ENCODE assay signal across 1 cellular context in genomic region chr11:62786318-62787004, GRCh38.
TF ChIP-seq lines count a peak whose summit lies in the region.

No MANE protein-coding gene starts in this region.

TF ChIP-seq in HepG2, 621 proteins besides CTCF, POLR2A, EP300 and RAD21 (continued from another document and continues in another):
- TF ChIP-seq, protein P1, sequence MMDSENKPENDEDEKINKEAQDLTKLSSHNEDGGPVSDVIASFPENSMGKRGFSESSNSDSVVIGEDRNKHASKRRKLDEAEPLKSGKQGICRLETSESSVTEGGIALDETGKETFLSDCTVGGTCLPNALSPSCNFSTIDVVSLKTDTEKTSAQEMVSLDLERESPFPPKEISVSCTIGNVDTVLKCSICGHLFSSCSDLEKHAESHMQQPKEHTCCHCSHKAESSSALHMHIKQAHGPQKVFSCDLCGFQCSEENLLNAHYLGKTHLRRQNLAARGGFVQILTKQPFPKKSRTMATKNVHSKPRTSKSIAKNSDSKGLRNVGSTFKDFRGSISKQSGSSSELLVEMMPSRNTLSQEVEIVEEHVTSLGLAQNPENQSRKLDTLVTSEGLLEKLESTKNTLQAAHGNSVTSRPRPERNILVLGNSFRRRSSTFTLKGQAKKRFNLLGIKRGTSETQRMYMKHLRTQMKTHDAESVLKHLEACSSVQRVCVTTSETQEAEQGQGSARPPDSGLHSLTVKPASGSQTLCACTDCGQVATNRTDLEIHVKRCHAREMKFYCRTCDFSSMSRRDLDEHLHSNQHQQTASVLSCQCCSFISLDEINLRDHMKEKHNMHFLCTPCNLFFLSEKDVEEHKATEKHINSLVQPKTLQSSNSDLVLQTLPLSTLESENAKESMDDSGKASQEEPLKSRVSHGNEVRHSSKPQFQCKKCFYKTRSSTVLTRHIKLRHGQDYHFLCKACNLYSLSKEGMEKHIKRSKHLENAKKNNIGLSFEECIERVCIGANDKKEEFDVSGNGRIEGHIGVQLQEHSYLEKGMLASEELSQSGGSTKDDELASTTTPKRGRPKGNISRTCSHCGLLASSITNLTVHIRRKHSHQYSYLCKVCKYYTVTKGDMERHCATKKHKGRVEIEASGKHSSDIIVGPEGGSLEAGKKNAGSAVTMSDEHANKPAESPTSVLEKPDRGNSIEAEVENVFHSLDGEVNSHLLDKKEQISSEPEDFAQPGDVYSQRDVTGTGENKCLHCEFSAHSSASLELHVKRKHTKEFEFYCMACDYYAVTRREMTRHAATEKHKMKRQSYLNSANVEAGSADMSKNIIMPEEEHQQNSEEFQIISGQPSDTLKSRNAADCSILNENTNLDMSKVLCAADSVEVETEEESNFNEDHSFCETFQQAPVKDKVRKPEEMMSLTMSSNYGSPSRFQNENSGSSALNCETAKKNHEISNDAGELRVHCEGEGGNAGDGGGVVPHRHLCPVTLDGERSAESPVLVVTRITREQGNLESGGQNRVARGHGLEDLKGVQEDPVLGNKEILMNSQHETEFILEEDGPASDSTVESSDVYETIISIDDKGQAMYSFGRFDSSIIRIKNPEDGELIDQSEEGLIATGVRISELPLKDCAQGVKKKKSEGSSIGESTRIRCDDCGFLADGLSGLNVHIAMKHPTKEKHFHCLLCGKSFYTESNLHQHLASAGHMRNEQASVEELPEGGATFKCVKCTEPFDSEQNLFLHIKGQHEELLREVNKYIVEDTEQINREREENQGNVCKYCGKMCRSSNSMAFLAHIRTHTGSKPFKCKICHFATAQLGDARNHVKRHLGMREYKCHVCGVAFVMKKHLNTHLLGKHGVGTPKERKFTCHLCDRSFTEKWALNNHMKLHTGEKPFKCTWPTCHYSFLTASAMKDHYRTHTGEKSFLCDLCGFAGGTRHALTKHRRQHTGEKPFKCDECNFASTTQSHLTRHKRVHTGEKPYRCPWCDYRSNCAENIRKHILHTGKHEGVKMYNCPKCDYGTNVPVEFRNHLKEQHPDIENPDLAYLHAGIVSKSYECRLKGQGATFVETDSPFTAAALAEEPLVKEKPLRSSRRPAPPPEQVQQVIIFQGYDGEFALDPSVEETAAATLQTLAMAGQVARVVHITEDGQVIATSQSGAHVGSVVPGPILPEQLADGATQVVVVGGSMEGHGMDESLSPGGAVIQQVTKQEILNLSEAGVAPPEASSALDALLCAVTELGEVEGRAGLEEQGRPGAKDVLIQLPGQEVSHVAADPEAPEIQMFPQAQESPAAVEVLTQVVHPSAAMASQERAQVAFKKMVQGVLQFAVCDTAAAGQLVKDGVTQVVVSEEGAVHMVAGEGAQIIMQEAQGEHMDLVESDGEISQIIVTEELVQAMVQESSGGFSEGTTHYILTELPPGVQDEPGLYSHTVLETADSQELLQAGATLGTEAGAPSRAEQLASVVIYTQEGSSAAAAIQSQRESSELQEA (CRISPR knock-in tag; IDR thresholded peaks at IDR 0.05; ENCODE audit: not compliant biosample characterization), result no peak
- no peak for TF ChIP-seq NR1H2 (CRISPR knock-in tag; IDR thresholded peaks at IDR 0.05; ENCODE audit: borderline replicate concordance, low read depth)
- TF ChIP-seq ZNF335 (CRISPR knock-in tag; IDR thresholded peaks at IDR 0.05), result no peak
- TF ChIP-seq NR2F2 (IDR thresholded peaks at IDR 0.05; ENCODE audit: borderline replicate concordance, low read depth), result no peak
- TF ChIP-seq ZBTB42 (CRISPR knock-in tag; IDR thresholded peaks at IDR 0.05), result no peak
- peak; percentile 78; the same call in 1 of the 2 replicates for TF ChIP-seq ZBED4 (CRISPR knock-in tag; IDR thresholded peaks at IDR 0.05; ENCODE audit: borderline replicate concordance)
- peak; percentile 52 for TF ChIP-seq PTBP1 (IDR thresholded peaks at IDR 0.05; ENCODE audit: low read depth, low read length, poor library complexity, severe bottlenecking)
- peak; percentile 19; the same call in 1 of the 2 replicates for TF ChIP-seq NAIF1 (CRISPR knock-in tag; IDR thresholded peaks at IDR 0.05; ENCODE audit: borderline replicate concordance)
- peak; percentile 69; the same call in 1 of the 2 replicates for TF ChIP-seq SMAD3 (CRISPR knock-in tag; IDR thresholded peaks at IDR 0.05)
- peak; percentile 69 for TF ChIP-seq RXRB (CRISPR knock-in tag; IDR thresholded peaks at IDR 0.05; ENCODE audit: borderline replicate concordance)
- TF ChIP-seq, protein P2, sequence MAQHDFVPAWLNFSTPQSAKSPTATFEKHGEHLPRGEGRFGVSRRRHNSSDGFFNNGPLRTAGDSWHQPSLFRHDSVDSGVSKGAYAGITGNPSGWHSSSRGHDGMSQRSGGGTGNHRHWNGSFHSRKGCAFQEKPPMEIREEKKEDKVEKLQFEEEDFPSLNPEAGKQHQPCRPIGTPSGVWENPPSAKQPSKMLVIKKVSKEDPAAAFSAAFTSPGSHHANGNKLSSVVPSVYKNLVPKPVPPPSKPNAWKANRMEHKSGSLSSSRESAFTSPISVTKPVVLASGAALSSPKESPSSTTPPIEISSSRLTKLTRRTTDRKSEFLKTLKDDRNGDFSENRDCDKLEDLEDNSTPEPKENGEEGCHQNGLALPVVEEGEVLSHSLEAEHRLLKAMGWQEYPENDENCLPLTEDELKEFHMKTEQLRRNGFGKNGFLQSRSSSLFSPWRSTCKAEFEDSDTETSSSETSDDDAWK (CRISPR knock-in tag; IDR thresholded peaks at IDR 0.05), result no peak
- TF ChIP-seq BATF2 (CRISPR knock-in tag; IDR thresholded peaks at IDR 0.05), result no peak
- TF ChIP-seq, protein P3, sequence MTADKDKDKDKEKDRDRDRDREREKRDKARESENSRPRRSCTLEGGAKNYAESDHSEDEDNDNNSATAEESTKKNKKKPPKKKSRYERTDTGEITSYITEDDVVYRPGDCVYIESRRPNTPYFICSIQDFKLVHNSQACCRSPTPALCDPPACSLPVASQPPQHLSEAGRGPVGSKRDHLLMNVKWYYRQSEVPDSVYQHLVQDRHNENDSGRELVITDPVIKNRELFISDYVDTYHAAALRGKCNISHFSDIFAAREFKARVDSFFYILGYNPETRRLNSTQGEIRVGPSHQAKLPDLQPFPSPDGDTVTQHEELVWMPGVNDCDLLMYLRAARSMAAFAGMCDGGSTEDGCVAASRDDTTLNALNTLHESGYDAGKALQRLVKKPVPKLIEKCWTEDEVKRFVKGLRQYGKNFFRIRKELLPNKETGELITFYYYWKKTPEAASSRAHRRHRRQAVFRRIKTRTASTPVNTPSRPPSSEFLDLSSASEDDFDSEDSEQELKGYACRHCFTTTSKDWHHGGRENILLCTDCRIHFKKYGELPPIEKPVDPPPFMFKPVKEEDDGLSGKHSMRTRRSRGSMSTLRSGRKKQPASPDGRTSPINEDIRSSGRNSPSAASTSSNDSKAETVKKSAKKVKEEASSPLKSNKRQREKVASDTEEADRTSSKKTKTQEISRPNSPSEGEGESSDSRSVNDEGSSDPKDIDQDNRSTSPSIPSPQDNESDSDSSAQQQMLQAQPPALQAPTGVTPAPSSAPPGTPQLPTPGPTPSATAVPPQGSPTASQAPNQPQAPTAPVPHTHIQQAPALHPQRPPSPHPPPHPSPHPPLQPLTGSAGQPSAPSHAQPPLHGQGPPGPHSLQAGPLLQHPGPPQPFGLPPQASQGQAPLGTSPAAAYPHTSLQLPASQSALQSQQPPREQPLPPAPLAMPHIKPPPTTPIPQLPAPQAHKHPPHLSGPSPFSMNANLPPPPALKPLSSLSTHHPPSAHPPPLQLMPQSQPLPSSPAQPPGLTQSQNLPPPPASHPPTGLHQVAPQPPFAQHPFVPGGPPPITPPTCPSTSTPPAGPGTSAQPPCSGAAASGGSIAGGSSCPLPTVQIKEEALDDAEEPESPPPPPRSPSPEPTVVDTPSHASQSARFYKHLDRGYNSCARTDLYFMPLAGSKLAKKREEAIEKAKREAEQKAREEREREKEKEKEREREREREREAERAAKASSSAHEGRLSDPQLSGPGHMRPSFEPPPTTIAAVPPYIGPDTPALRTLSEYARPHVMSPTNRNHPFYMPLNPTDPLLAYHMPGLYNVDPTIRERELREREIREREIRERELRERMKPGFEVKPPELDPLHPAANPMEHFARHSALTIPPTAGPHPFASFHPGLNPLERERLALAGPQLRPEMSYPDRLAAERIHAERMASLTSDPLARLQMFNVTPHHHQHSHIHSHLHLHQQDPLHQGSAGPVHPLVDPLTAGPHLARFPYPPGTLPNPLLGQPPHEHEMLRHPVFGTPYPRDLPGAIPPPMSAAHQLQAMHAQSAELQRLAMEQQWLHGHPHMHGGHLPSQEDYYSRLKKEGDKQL (CRISPR knock-in tag; IDR thresholded peaks at IDR 0.05; ENCODE audit: low read depth), result no peak
- no peak for TF ChIP-seq GATAD1 (CRISPR knock-in tag; IDR thresholded peaks at IDR 0.05)
- TF ChIP-seq SIN3A (IDR thresholded peaks at IDR 0.05; ENCODE audit: borderline replicate concordance, low read depth, low read length), result peak; percentile 56; the same call in 1 of the 2 replicates
- TF ChIP-seq SNAPC2 (CRISPR knock-in tag; IDR thresholded peaks at IDR 0.05), result no peak
- TF ChIP-seq ZNF232 (CRISPR knock-in tag; IDR thresholded peaks at IDR 0.05; ENCODE audit: borderline replicate concordance), result no peak
- 0 out of 2 replicates have a peak, but pooled peaks have one; percentile 62 for TF ChIP-seq HNRNPL (IDR thresholded peaks at IDR 0.05; ENCODE audit: low read depth, low read length)
- TF ChIP-seq ARNTL (CRISPR knock-in tag; IDR thresholded peaks at IDR 0.05), result no peak
- TF ChIP-seq, protein P4, sequence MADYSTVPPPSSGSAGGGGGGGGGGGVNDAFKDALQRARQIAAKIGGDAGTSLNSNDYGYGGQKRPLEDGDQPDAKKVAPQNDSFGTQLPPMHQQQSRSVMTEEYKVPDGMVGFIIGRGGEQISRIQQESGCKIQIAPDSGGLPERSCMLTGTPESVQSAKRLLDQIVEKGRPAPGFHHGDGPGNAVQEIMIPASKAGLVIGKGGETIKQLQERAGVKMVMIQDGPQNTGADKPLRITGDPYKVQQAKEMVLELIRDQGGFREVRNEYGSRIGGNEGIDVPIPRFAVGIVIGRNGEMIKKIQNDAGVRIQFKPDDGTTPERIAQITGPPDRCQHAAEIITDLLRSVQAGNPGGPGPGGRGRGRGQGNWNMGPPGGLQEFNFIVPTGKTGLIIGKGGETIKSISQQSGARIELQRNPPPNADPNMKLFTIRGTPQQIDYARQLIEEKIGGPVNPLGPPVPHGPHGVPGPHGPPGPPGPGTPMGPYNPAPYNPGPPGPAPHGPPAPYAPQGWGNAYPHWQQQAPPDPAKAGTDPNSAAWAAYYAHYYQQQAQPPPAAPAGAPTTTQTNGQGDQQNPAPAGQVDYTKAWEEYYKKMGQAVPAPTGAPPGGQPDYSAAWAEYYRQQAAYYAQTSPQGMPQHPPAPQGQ (CRISPR knock-in tag; IDR thresholded peaks at IDR 0.05; ENCODE audit: borderline replicate concordance), result no peak
- TF ChIP-seq ZNF350 (CRISPR knock-in tag; IDR thresholded peaks at IDR 0.05; ENCODE audit: borderline replicate concordance, low read depth), result 0 out of 2 replicates have a peak, but pooled peaks have one; percentile 5
- TF ChIP-seq, protein P5, sequence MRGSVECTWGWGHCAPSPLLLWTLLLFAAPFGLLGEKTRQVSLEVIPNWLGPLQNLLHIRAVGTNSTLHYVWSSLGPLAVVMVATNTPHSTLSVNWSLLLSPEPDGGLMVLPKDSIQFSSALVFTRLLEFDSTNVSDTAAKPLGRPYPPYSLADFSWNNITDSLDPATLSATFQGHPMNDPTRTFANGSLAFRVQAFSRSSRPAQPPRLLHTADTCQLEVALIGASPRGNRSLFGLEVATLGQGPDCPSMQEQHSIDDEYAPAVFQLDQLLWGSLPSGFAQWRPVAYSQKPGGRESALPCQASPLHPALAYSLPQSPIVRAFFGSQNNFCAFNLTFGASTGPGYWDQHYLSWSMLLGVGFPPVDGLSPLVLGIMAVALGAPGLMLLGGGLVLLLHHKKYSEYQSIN (CRISPR knock-in tag; IDR thresholded peaks at IDR 0.05; ENCODE audit: borderline replicate concordance), result no peak
- TF ChIP-seq SOX6 (IDR thresholded peaks at IDR 0.05), result no peak
- no peak for TF ChIP-seq SOX6 (CRISPR knock-in tag; IDR thresholded peaks at IDR 0.05)
- no peak for TF ChIP-seq KDM5B (CRISPR knock-in tag; IDR thresholded peaks at IDR 0.05; ENCODE audit: borderline replicate concordance)
- TF ChIP-seq ZBTB46 (CRISPR knock-in tag; IDR thresholded peaks at IDR 0.05; ENCODE audit: borderline replicate concordance), result no peak
- TF ChIP-seq ZNF292 (CRISPR knock-in tag; IDR thresholded peaks at IDR 0.05; ENCODE audit: borderline replicate concordance, low read depth), result peak; percentile 13; the same call in 1 of the 2 replicates
- no peak for TF ChIP-seq ZNF326 (CRISPR knock-in tag; IDR thresholded peaks at IDR 0.05; ENCODE audit: borderline replicate concordance)
- peak; percentile 5; the same call in 1 of the 2 replicates for TF ChIP-seq MXD4 (CRISPR knock-in tag; IDR thresholded peaks at IDR 0.05)
- TF ChIP-seq WIZ (CRISPR knock-in tag; IDR thresholded peaks at IDR 0.05), result no peak
